ENCODE assay signal across 29 cellular contexts in genomic region chr11:70487763-70488162, GRCh38.
"Had no signal": no experiment of that assay in that cellular context is flagged by ENCODE, and none has a peak within 500 bp of the region (broad histone marks: within the 10 kb centered on the region; RNA-seq: fewer than 3 reads in every experiment).

No MANE protein-coding gene starts in this region.

- DNase-seq: activated B cell treated with CpG ODN at 0.5 μM for 24 hours; activated CD4-positive, alpha-beta T cell treated with anti-CD3 and anti-CD28 coated beads, Interleukin-2, amount 50 U/mL, for 1 hour; activated CD8-positive, alpha-beta T cell treated with anti-CD3 and anti-CD28 coated beads for 36 hours; activated gamma-delta T cell treated with Interleukin-2 at 50 U/mL for 16 hours; activated naive CD4-positive, alpha-beta T cell treated with anti-CD3 and anti-CD28 coated beads, Interleukin-2, amount 50 U/mL, for 16 hours; activated T-cell treated with anti-CD3 and anti-CD28 coated beads, Interleukin-2, amount 50 U/mL, for 4 hours; amniotic stem cell; central memory CD4-positive, alpha-beta T cell; dermis blood vessel endothelial cell; effector CD4-positive, alpha-beta T cell; foreskin keratinocyte; mesendoderm; stimulated activated CD4-positive, alpha-beta T cell treated with anti-CD3 and anti-CD28 coated beads, Interleukin-15, amount 100 ng/mL, for 24 hours; stimulated activated CD4-positive, alpha-beta T cell treated with anti-CD3 and anti-CD28 coated beads, Interleukin-2, amount 100 ng/mL, for 24 hours; stimulated activated naive B cell treated with anti-CD40 and anti-IgM and Interleukin-4, amounts not matched to agents 10 μg/mL and 1 μg/mL and 100 μg/mL, for 72 hours; T-helper 1 cell; tibial artery; upper lobe of right lung had no signal

- H3K4me2 ChIP-seq: hepatocyte had no signal

- ATAC-seq: activated CD8-positive, alpha-beta T cell treated with anti-CD3 and anti-CD28 coated beads for 36 hours; activated T-cell treated with anti-CD3 and anti-CD28 coated beads, Interleukin-2, amount 50 U/mL, for 4 hours; activated T-helper 17 cell treated with anti-CD3 and anti-CD28 coated beads, Interleukin-2, amount 50 U/mL, for 72 hours; foreskin keratinocyte; pancreas; psoas muscle; stimulated activated naive B cell treated with anti-CD40 and anti-IgM and Interleukin-4, amounts not matched to agents 10 μg/mL and 1 μg/mL and 100 μg/mL, for 72 hours; upper lobe of right lung had no signal

- H3K9me3 ChIP-seq: pancreas, upper lobe of right lung had no signal

- H3K4me1 Mint-ChIP-seq: activated B cell treated with CpG ODN at 0.5 μM for 24 hours; activated T-helper 17 cell treated with anti-CD3 and anti-CD28 coated beads, Interleukin-2, amount 50 U/mL, for 72 hours had no signal

- H3K36me3 ChIP-seq: suprapubic skin, upper lobe of right lung had no signal

- H3K27ac ChIP-seq: esophagus muscularis mucosa, foreskin keratinocyte, hepatocyte, pancreas, psoas muscle, suprapubic skin, tibial artery, upper lobe of right lung had no signal

- H3K27ac Mint-ChIP-seq: activated B cell treated with CpG ODN at 0.5 μM for 24 hours; activated CD8-positive, alpha-beta T cell treated with anti-CD3 and anti-CD28 coated beads for 36 hours; activated T-helper 17 cell treated with anti-CD3 and anti-CD28 coated beads, Interleukin-2, amount 50 U/mL, for 72 hours; nephron; stimulated activated naive B cell treated with anti-CD40 and anti-IgM and Interleukin-4, amounts not matched to agents 10 μg/mL and 1 μg/mL and 100 μg/mL, for 72 hours; T-helper 2 cell treated with Interferon-gamma antibody and Interleukin-4, amounts not matched to agents 5 μg/mL and 100 μg/mL, for 36 hours had no signal

- H3K27me3 ChIP-seq: esophagus muscularis mucosa, foreskin keratinocyte, hepatocyte, pancreas, suprapubic skin, upper lobe of right lung had no signal

- H3K4me3 ChIP-seq: esophagus muscularis mucosa, hepatocyte, lung, pancreas, psoas muscle, suprapubic skin, tibial artery, upper lobe of right lung had no signal

- H3K4me3 Mint-ChIP-seq: activated B cell treated with CpG ODN at 0.5 μM for 24 hours; activated CD8-positive, alpha-beta T cell treated with anti-CD3 and anti-CD28 coated beads for 36 hours; activated T-cell treated with anti-CD3 and anti-CD28 coated beads, Interleukin-2, amount 50 U/mL, for 4 hours; activated T-helper 17 cell treated with anti-CD3 and anti-CD28 coated beads, Interleukin-2, amount 50 U/mL, for 72 hours; nephron; stimulated activated naive B cell treated with anti-CD40 and anti-IgM and Interleukin-4, amounts not matched to agents 10 μg/mL and 1 μg/mL and 100 μg/mL, for 72 hours; T-helper 2 cell treated with Interferon-gamma antibody and Interleukin-4, amounts not matched to agents 5 μg/mL and 100 μg/mL, for 36 hours had no signal

- H3K9me3 Mint-ChIP-seq: T-helper 2 cell treated with Interferon-gamma antibody and Interleukin-4, amounts not matched to agents 5 μg/mL and 100 μg/mL, for 36 hours had no signal

- H2AFZ ChIP-seq: hepatocyte had no signal

- H3K4me1 ChIP-seq: foreskin keratinocyte, pancreas, suprapubic skin, tibial artery had no signal

- H3K79me2 ChIP-seq: hepatocyte had no signal

- FAIRE-seq: colon, keratinocyte, pancreas had no signal
